In the genomic region with DNA sequence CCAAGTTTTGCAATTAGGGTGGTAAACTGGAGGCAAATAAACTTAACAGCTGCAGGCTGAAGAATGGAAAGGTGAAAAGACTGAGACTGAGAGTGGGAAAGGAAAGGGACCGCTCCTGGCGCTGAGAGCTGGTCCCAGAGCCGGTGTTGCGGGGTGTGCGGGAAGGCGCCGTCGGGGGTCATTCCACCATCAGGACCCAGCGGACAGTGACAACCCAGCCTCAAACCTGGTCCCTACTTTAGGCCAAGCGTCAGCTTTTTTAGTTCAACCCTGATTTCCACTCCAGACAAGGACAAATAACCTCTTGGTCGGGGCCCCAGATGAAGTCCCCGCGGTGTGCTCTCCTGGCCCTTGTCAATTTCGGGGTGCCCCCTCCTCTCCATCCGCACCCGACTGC, we compare ENCODE assay signal across 11 cellular contexts.
A peak's percentile ranks its signal among the peaks of the same experiment; 100 is the strongest.
DNase-seq lines count a peak whose midpoint lies in the region; ATAC-seq and TF ChIP-seq lines count a peak whose summit lies in the region.
"Had no signal": no experiment of that assay in that cellular context is flagged by ENCODE, and none has a peak within 500 bp of the region (broad histone marks: within the 10 kb centered on the region; RNA-seq: fewer than 3 reads in every experiment).

No MANE protein-coding gene starts in this region.

- no peak for DNase-seq in activated T-cell treated with anti-CD3 and anti-CD28 coated beads, Interleukin-2, amount 50 U/mL, for 4 hours
- DNase-seq in activated T-cell treated with anti-CD3 and anti-CD28 coated beads, Interleukin-2, amount 50 U/mL, for 48 hours = no peak
- no peak for DNase-seq in activated naive CD8-positive, alpha-beta T cell treated with anti-CD3 and anti-CD28 coated beads, Interleukin-2, amount 50 U/mL, for 24 hours
- DNase-seq in lung (ENCODE audit: low spot score) = no peak
- no peak for DNase-seq in thoracic aorta (ENCODE audit: low spot score)
- DNase-seq in HT-29 (ENCODE audit: low spot score) = no peak
- no peak for DNase-seq in activated CD4-positive, alpha-beta T cell treated with anti-CD3 and anti-CD28 coated beads for 36 hours
- DNase-seq: activated gamma-delta T cell treated with Interleukin-2 at 50 U/mL for 16 hours, NCI-H1436 treated with DMSO at 0.1 percent for 48 hours, T1000 had no signal

- H3K36me3 Mint-ChIP-seq in activated T-cell treated with anti-CD3 and anti-CD28 coated beads, Interleukin-2, amount 50 U/mL, for 4 hours (ENCODE audit: insufficient read depth) = no peaks in the 10 kb centered on the region
- H3K36me3 Mint-ChIP-seq in activated naive CD8-positive, alpha-beta T cell treated with anti-CD3 and anti-CD28 coated beads, Interleukin-2, amount 50 U/mL, for 24 hours (ENCODE audit: low read depth) = no peaks in the 10 kb centered on the region
- H3K36me3 Mint-ChIP-seq in activated CD4-positive, alpha-beta T cell treated with anti-CD3 and anti-CD28 coated beads for 36 hours (ENCODE audit: low read depth) = no peaks in the 10 kb centered on the region

- no peak for TF ChIP-seq CTCF in lung (IDR thresholded peaks at IDR 0.05; ENCODE audit: control extremely low read depth, extremely low read depth)
- no peak for TF ChIP-seq CTCF in thoracic aorta (IDR thresholded peaks at IDR 0.05)

- intact Hi-C loops in activated CD4-positive, alpha-beta T cell treated with anti-CD3 and anti-CD28 coated beads for 36 hours (cut with DNase I, micrococcal nuclease) = no loop called here

- H3K27me3 Mint-ChIP-seq in activated T-cell treated with anti-CD3 and anti-CD28 coated beads, Interleukin-2, amount 50 U/mL, for 4 hours (ENCODE audit: low read depth) = peaks cover 54% of the 10 kb centered on the region
- peaks cover 56% of the 10 kb centered on the region for H3K27me3 Mint-ChIP-seq in activated naive CD8-positive, alpha-beta T cell treated with anti-CD3 and anti-CD28 coated beads, Interleukin-2, amount 50 U/mL, for 24 hours
- H3K27me3 Mint-ChIP-seq in activated CD4-positive, alpha-beta T cell treated with anti-CD3 and anti-CD28 coated beads for 36 hours = peaks cover 61% of the 10 kb centered on the region

- H3K9me3 ChIP-seq in lung (ENCODE audit: control insufficient read depth in 2 of 2, insufficient read depth in 1 of 2, low read length in 1 of 2) = no peaks in the 10 kb centered on the region
- no peaks in the 10 kb centered on the region for H3K9me3 ChIP-seq in thoracic aorta

- no peak overlapping the region for H3K27ac Mint-ChIP-seq in activated naive CD8-positive, alpha-beta T cell treated with anti-CD3 and anti-CD28 coated beads, Interleukin-2, amount 50 U/mL, for 24 hours
- no peak overlapping the region for H3K27ac Mint-ChIP-seq in activated CD4-positive, alpha-beta T cell treated with anti-CD3 and anti-CD28 coated beads for 36 hours

- CTCF ChIA-PET in activated CD4-positive, alpha-beta T cell treated with anti-CD3 and anti-CD28 coated beads for 36 hours (lab: Charles Lee) = no interaction called here

- H3K4me3 ChIP-seq in lung (peak overlapping the region; percentile 59), thoracic aorta (peak overlapping the region; percentile 87)

- H3K9me3 Mint-ChIP-seq in activated T-cell treated with anti-CD3 and anti-CD28 coated beads, Interleukin-2, amount 50 U/mL, for 4 hours = no peaks in the 10 kb centered on the region
- no peaks in the 10 kb centered on the region for H3K9me3 Mint-ChIP-seq in activated naive CD8-positive, alpha-beta T cell treated with anti-CD3 and anti-CD28 coated beads, Interleukin-2, amount 50 U/mL, for 24 hours
- no peaks in the 10 kb centered on the region for H3K9me3 Mint-ChIP-seq in activated CD4-positive, alpha-beta T cell treated with anti-CD3 and anti-CD28 coated beads for 36 hours (ENCODE audit: low read depth)

- POLR2A ChIA-PET in activated CD4-positive, alpha-beta T cell treated with anti-CD3 and anti-CD28 coated beads for 36 hours (lab: Charles Lee) = no interaction called here

- H3K27ac ChIP-seq in lung (ENCODE audit: low read depth in 1 of 2, low read length in 1 of 2) = no peak overlapping the region
- H3K27ac ChIP-seq in thoracic aorta = peak overlapping the region; percentile 94 to 96

- H3K4me3 Mint-ChIP-seq in activated T-cell treated with anti-CD3 and anti-CD28 coated beads, Interleukin-2, amount 50 U/mL, for 4 hours = peak overlapping the region; percentile 55
- H3K4me3 Mint-ChIP-seq in activated naive CD8-positive, alpha-beta T cell treated with anti-CD3 and anti-CD28 coated beads, Interleukin-2, amount 50 U/mL, for 24 hours = peak overlapping the region; percentile 40
- no peak overlapping the region for H3K4me3 Mint-ChIP-seq in activated CD4-positive, alpha-beta T cell treated with anti-CD3 and anti-CD28 coated beads for 36 hours

- ATAC-seq in activated T-cell treated with anti-CD3 and anti-CD28 coated beads, Interleukin-2, amount 50 U/mL, for 4 hours = no peak
- ATAC-seq in activated naive CD8-positive, alpha-beta T cell treated with anti-CD3 and anti-CD28 coated beads, Interleukin-2, amount 50 U/mL, for 24 hours = no peak
- ATAC-seq in lung (ENCODE audit: insufficient read depth, low FRiP score) (no peak), thoracic aorta (ENCODE audit: insufficient number of reproducible peaks, low FRiP score, low read depth) (no peak), HG03442 (IDR thresholded peaks at IDR 0.05; ENCODE audit: unreplicated experiment) (no peak)
- ATAC-seq in activated CD4-positive, alpha-beta T cell treated with anti-CD3 and anti-CD28 coated beads for 36 hours = no peak

- H3K4me1 ChIP-seq in lung (ENCODE audit: control insufficient read depth in 2 of 2, insufficient read depth in 2 of 2, low read length in 2 of 2) (peaks cover 0 to 14% of the 10 kb centered on the region in 2 donors), thoracic aorta (ENCODE audit: control insufficient read depth in 1 of 2, low read depth in 2 of 2) (peaks cover 5 to 34% of the 10 kb centered on the region in 2 donors)

- H3K27me3 ChIP-seq in lung (ENCODE audit: control insufficient read depth, insufficient read depth) = no peaks in the 10 kb centered on the region
- H3K27me3 ChIP-seq in thoracic aorta (replicated peaks; ENCODE audit: insufficient read depth) = no peaks in the 10 kb centered on the region

- H3K36me3 ChIP-seq in lung (ENCODE audit: control insufficient read depth in 2 of 2, insufficient read depth in 2 of 2, low read length in 2 of 2) = no peaks in the 10 kb centered on the region
- no peaks in the 10 kb centered on the region for H3K36me3 ChIP-seq in thoracic aorta

- peaks cover 13% of the 10 kb centered on the region for H3K4me1 Mint-ChIP-seq in activated T-cell treated with anti-CD3 and anti-CD28 coated beads, Interleukin-2, amount 50 U/mL, for 4 hours (ENCODE audit: low read depth)
- peaks cover 10% of the 10 kb centered on the region for H3K4me1 Mint-ChIP-seq in activated naive CD8-positive, alpha-beta T cell treated with anti-CD3 and anti-CD28 coated beads, Interleukin-2, amount 50 U/mL, for 24 hours
- peaks cover 12% of the 10 kb centered on the region for H3K4me1 Mint-ChIP-seq in activated CD4-positive, alpha-beta T cell treated with anti-CD3 and anti-CD28 coated beads for 36 hours

- 28 to 34% methylated on average over 15 to 16 of the region's 16 CpGs for whole genome bisulfite sequencing in lung, 2 donors

Comparison
In these comparisons a context has a peak if more than half of its experiments do, and no peak if none do; other contexts are left out.
1. H3K27ac ChIP-seq: peak in thoracic aorta (2 of 2); none in lung (0 of 2).